Comparison of ENCODE assay signal across 20 cellular contexts in the genomic region with DNA sequence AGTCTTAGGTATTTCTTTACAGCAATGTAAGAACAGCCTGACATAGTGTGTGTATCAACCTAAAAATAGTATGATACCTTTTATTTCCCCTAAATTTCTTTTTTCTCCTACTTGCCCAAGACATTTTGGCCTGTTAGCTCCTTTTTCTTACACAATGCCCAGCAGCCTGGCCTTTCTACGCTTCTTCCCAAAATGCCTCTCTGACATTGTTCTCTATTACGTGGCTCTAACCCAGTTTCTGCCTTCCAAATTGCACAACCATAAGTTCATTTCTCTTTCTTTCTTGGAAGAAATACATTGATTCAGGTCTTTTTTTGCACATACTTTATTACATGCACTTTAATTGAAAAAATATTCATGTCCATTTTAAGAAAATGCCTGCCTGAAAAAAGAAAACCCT.
"Had no signal": no experiment of that assay in that cellular context is flagged by ENCODE, and none has a peak within 500 bp of the region (broad histone marks: within the 10 kb centered on the region; RNA-seq: fewer than 3 reads in every experiment).

No MANE protein-coding gene starts in this region.

- ATAC-seq: gastrocnemius medialis; natural killer cell; stimulated activated naive B cell treated with anti-CD40 and anti-IgM and Interleukin-4, amounts not matched to agents 10 μg/mL and 1 μg/mL and 100 μg/mL, for 72 hours had no signal

- H3K27ac ChIP-seq: coronary artery, esophagus muscularis mucosa, gastrocnemius medialis, left ventricle myocardium inferior, sigmoid colon, thoracic aorta, vagina had no signal

- H3K4me1 ChIP-seq: esophagus muscularis mucosa, gastrocnemius medialis, left ventricle myocardium inferior, vagina had no signal

- DNase-seq: activated CD4-positive, alpha-beta memory T cell treated with anti-CD3 and anti-CD28 coated beads for 36 hours; activated CD4-positive, alpha-beta T cell treated with anti-CD3 and anti-CD28 coated beads for 48 hours; activated naive CD4-positive, alpha-beta T cell treated with anti-CD3 and anti-CD28 coated beads for 36 hours; activated naive CD8-positive, alpha-beta T cell treated with anti-CD3 and anti-CD28 coated beads, Interleukin-2, amount 10 ng/mL, durations not matched to agents 7 days and 5 days; activated T-cell treated with anti-CD3 and anti-CD28 coated beads, Interleukin-2, amount 50 U/mL, for 48 hours; cerebellar nuclear complex; gastrocnemius medialis; kidney glomerular epithelial cell; left ventricle myocardium inferior; natural killer cell; retina; sigmoid colon; stimulated activated CD4-positive, alpha-beta T cell treated with anti-CD3 and anti-CD28 coated beads, Interleukin-15, amount 100 ng/mL, for 24 hours; stimulated activated CD8-positive, alpha-beta memory T cell treated with anti-CD3 and anti-CD28 coated beads, Interleukin-4, amount 100 ng/mL, for 48 hours; stimulated activated naive B cell treated with anti-CD40 and anti-IgM and Interleukin-4, amounts not matched to agents 10 μg/mL and 1 μg/mL and 100 μg/mL, for 72 hours had no signal

- H3K27me3 ChIP-seq: esophagus muscularis mucosa, gastrocnemius medialis, sigmoid colon, vagina had no signal

- H3K9me3 ChIP-seq: esophagus muscularis mucosa, gastrocnemius medialis, left ventricle myocardium inferior, sigmoid colon, thoracic aorta, vagina had no signal

- H3K4me3 ChIP-seq: coronary artery, esophagus muscularis mucosa, gastrocnemius medialis, left ventricle myocardium inferior, sigmoid colon, smooth muscle cell, thoracic aorta, vagina had no signal

- H3K36me3 ChIP-seq: esophagus muscularis mucosa, gastrocnemius medialis, left ventricle myocardium inferior, sigmoid colon, thoracic aorta, vagina had no signal

- H3K4me2 ChIP-seq: smooth muscle cell had no signal
